ENCODE assay signal across 21 cellular contexts in the genomic region with DNA sequence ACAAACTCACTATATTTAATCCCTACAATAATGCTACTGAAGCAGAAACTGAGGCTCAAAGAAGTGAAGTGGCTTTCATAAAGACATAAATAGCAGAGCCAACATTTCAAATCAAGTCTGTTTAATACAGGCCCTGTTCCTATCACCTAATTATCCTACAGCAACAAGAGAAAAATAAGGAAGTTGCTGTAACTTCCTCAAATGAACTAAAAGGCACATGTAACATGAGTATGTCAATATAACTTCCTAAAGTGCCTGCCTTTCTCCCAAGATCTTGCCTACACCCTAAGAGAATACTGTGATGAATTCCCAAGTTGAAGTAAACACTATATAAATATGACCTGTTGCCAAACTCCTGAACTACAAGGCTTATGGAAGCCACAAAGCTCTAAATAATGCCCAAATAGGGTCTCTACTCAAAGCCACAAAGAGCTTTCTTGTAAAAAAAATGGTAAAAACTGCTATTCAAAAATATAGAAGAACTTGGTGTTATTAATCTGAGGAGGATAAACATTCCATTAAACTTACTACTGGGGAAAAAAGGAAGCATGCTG. TPM values are rescaled to one million over a fixed set of nuclear protein-coding genes. Genes with fewer than 3 reads are reported as not detected.
DNase-seq lines count a peak whose midpoint lies in the region; ATAC-seq and TF ChIP-seq lines count a peak whose summit lies in the region.
"Had no signal": no experiment of that assay in that cellular context is flagged by ENCODE, and none has a peak within 500 bp of the region (broad histone marks: within the 10 kb centered on the region; RNA-seq: fewer than 3 reads in every experiment).

No MANE protein-coding gene starts in this region.

- H3K36me3 ChIP-seq in BLaER1 treated with 17β-estradiol and CSF1 and Interleukin-3, amounts not matched to agents 10 nM and 100 nM, result peaks cover 0 to 96% (median 75%) of the 10 kb centered on the region in 11 experiments; a peak in 18 of 22 replicates
- peaks cover 23% of the 10 kb centered on the region; the same call in 1 of the 2 replicates for H3K36me3 ChIP-seq in Loucy (ENCODE audit: insufficient read depth, low read length)
- no peaks in the 10 kb centered on the region for H3K36me3 ChIP-seq in left lung
- H3K36me3 ChIP-seq: right atrium auricular region, SJCRH30, suprapubic skin had no signal

- peak overlapping the region; percentile 23 to 93 (median 58); a peak in 20 of 22 replicates for H3K4me2 ChIP-seq in BLaER1 treated with 17β-estradiol and CSF1 and Interleukin-3, amounts not matched to agents 10 nM and 100 nM
- peak overlapping the region; percentile 91 for H3K4me2 ChIP-seq in Loucy (ENCODE audit: low read depth, low read length, poor library complexity, severe bottlenecking)
- H3K4me2 ChIP-seq: A549 had no signal

- H3F3A ChIP-seq in Loucy (ENCODE audit: low read depth), result no peaks in the 10 kb centered on the region

- H3K27me3 ChIP-seq in BLaER1 treated with 17β-estradiol and CSF1 and Interleukin-3, amounts not matched to agents 10 nM and 100 nM, result no peaks in the 10 kb centered on the region
- H3K27me3 ChIP-seq in Loucy (ENCODE audit: insufficient read depth, low read length, poor library complexity, severe bottlenecking) (no peaks in the 10 kb centered on the region), left lung (no peaks in the 10 kb centered on the region)
- H3K27me3 ChIP-seq: ascending aorta, right atrium auricular region, SJCRH30, suprapubic skin had no signal

- H3K9ac ChIP-seq in BLaER1 treated with 17β-estradiol and CSF1 and Interleukin-3, amounts not matched to agents 10 nM and 100 nM, result no peak overlapping the region; a peak in 1 of 22 replicates
- peak overlapping the region; percentile 45 for H3K9ac ChIP-seq in Loucy (ENCODE audit: low read depth, low read length, poor library complexity, severe bottlenecking)

- H3K4me3 ChIP-seq in BLaER1 treated with 17β-estradiol and CSF1 and Interleukin-3, amounts not matched to agents 10 nM and 100 nM, result no peak overlapping the region
- H3K4me3 ChIP-seq in Loucy (ENCODE audit: low read length, poor library complexity, severe bottlenecking) (peak overlapping the region; percentile 95), left lung (no peak overlapping the region)
- H3K4me3 ChIP-seq: A549, ascending aorta, right atrium auricular region, SJCRH30, suprapubic skin had no signal

- H3K79me2 ChIP-seq in Loucy (ENCODE audit: insufficient read depth, low read length), result peaks cover 100% of the 10 kb centered on the region

- peaks cover 0 to 27% (median 13%) of the 10 kb centered on the region in 11 experiments; a peak in 8 of 22 replicates for H4K20me1 ChIP-seq in BLaER1 treated with 17β-estradiol and CSF1 and Interleukin-3, amounts not matched to agents 10 nM and 100 nM
- peaks cover 68% of the 10 kb centered on the region for H4K20me1 ChIP-seq in Loucy (ENCODE audit: insufficient read depth, low read length, poor library complexity, severe bottlenecking)

- peak; percentile 42 for DNase-seq in SKM-1 (lab: John Stamatoyannopoulos, UW; ENCODE audit: unreplicated experiment)
- DNase-seq in left lung, result no peak
- DNase-seq in activated CD4-positive, CD25-positive, alpha-beta regulatory T cell (lab: John Stamatoyannopoulos, UW), result no peak
- DNase-seq in stimulated activated CD4-positive, alpha-beta T cell treated with anti-CD3 and anti-CD28 coated beads, Interleukin-15, amount 100 ng/mL, for 24 hours, result no peak
- DNase-seq in middle frontal gyrus (ENCODE audit: extremely low spot score, low spot score), result no peak
- DNase-seq in NCI-H2171 (lab: John Stamatoyannopoulos, UW), result no peak
- DNase-seq: activated CD8-positive, alpha-beta T cell treated with anti-CD3 and anti-CD28 coated beads for 36 hours; activated naive CD4-positive, alpha-beta T cell; CD4-positive, alpha-beta T cell; DMS53; effector CD4-positive, alpha-beta T cell; NCI-H1105 treated with DMSO at 0.1 percent for 48 hours; NCI-H524 treated with DMSO at 0.1 percent for 48 hours; SJCRH30 had no signal

- TF ChIP-seq CTCF in Loucy (conservative IDR thresholded peaks at IDR 0.05; ENCODE audit: low read length) (no peak), left lung (IDR thresholded peaks at IDR 0.05) (no peak)

- peak; percentile 58 for ATAC-seq in left lung
- ATAC-seq: A549; activated CD4-positive, CD25-positive, alpha-beta regulatory T cell treated with anti-CD3 and anti-CD28 coated beads, Interleukin-2, amount 50 U/mL, for 24 hours; activated CD8-positive, alpha-beta T cell treated with anti-CD3 and anti-CD28 coated beads for 36 hours had no signal

- H3K4me1 ChIP-seq in BLaER1 treated with 17β-estradiol and CSF1 and Interleukin-3, amounts not matched to agents 10 nM and 100 nM, result peaks cover 31 to 60% (median 55%) of the 10 kb centered on the region in 10 experiments
- H3K4me1 ChIP-seq in Loucy (ENCODE audit: insufficient read depth, low read length, poor library complexity, severe bottlenecking) (peaks cover 54% of the 10 kb centered on the region), left lung (peaks cover 3 to 10% of the 10 kb centered on the region in 2 donors)
- H3K4me1 ChIP-seq: A549, suprapubic skin had no signal

- intact Hi-C loops in left lung (cut with DNase I), result no loop called here

- no peak overlapping the region for H2AFZ ChIP-seq in Loucy (ENCODE audit: low read length)

- H3K9me2 ChIP-seq in Loucy (replicated peaks; ENCODE audit: low read depth, low read length), result no peaks in the 10 kb centered on the region

- H3K27ac ChIP-seq in BLaER1 treated with 17β-estradiol and CSF1 and Interleukin-3, amounts not matched to agents 10 nM and 100 nM, result peak overlapping the region in 9 of 11 experiments; percentile 5 to 59 (median 48); a peak in 14 of 22 replicates
- H3K27ac ChIP-seq in left lung, result no peak overlapping the region
- H3K27ac ChIP-seq: A549, right atrium auricular region, SJCRH30, suprapubic skin had no signal

- peaks cover 0 to 21% (median 15%) of the 10 kb centered on the region in 11 experiments; a peak in 17 of 22 replicates for H3K9me3 ChIP-seq in BLaER1 treated with 17β-estradiol and CSF1 and Interleukin-3, amounts not matched to agents 10 nM and 100 nM (replicated peaks in 1 of 11)
- H3K9me3 ChIP-seq in Loucy (ENCODE audit: insufficient read depth, low read depth, low read length), result no peaks in the 10 kb centered on the region
- no peaks in the 10 kb centered on the region for H3K9me3 ChIP-seq in left lung
- H3K9me3 ChIP-seq: A549, ascending aorta, right atrium auricular region, SJCRH30, suprapubic skin had no signal

RNA-seq across cellular contexts. Expression of a gene that starts 8.7 kb away (rescaled TPM):
- 1 to 10 TPM; 2.2 to 3.3 TPM for total RNA-seq in left lung

Comparison
In these comparisons a context has a peak if more than half of its experiments do, and no peak if none do; other contexts are left out.
1. H3K27ac ChIP-seq: peak in BLaER1 treated with 17β-estradiol and CSF1 and Interleukin-3, amounts not matched to agents 10 nM and 100 nM (9 of 11); none in left lung (0 of 2).